23 cellular contexts compared by ENCODE assay signal in the genomic region with DNA sequence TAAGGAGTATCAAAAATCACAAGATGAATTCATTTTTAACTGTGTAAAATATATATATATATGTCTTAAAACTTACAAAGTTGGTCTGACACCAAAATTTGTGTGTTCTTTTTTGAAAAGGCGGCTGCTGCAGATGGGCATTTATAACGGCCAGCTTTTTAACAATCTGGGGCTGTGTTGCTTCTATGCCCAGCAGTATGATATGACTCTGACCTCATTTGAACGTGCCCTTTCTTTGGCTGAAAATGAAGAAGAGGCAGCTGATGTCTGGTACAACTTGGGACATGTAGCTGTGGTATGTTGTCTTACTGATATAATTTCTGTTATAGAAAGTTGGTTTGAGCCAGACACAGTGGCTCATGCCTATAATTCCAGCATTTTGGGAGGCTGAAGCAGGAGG.
"Had no signal": no experiment of that assay in that cellular context is flagged by ENCODE, and none has a peak within 500 bp of the region (broad histone marks: within the 10 kb centered on the region; RNA-seq: fewer than 3 reads in every experiment).

No MANE protein-coding gene starts in this region.

- DNase-seq: colonic mucosa; effector memory CD4-positive, alpha-beta T cell; esophagus squamous epithelium; foreskin melanocyte; kidney; left cardiac atrium; left lung; mesendoderm; midbrain; naive thymus-derived CD4-positive, alpha-beta T cell; right cardiac atrium; sigmoid colon; stimulated activated CD4-positive, alpha-beta T cell treated with anti-CD3 and anti-CD28 coated beads, Interleukin-2, amount 100 ng/mL, for 24 hours; stimulated activated CD4-positive, alpha-beta T cell treated with anti-CD3 and anti-CD28 coated beads, Interleukin-4, amount 100 ng/mL, for 24 hours; stimulated activated naive CD4-positive, alpha-beta T cell treated with Interleukin-2 at 50 U/mL for 16 hours; stomach; upper lobe of right lung; uterus had no signal

- H3K27me3 ChIP-seq: colonic mucosa, esophagus squamous epithelium, left lung, neural progenitor cell, sigmoid colon, stomach, tibial nerve, upper lobe of right lung, uterus had no signal

- H3K27ac ChIP-seq: colonic mucosa, esophagus squamous epithelium, left lung, neural progenitor cell, parathyroid adenoma, prostate gland, sigmoid colon, stomach, thoracic aorta, tibial nerve, upper lobe of right lung, uterus had no signal
